15 cellular contexts compared by ENCODE assay signal in the genomic region with DNA sequence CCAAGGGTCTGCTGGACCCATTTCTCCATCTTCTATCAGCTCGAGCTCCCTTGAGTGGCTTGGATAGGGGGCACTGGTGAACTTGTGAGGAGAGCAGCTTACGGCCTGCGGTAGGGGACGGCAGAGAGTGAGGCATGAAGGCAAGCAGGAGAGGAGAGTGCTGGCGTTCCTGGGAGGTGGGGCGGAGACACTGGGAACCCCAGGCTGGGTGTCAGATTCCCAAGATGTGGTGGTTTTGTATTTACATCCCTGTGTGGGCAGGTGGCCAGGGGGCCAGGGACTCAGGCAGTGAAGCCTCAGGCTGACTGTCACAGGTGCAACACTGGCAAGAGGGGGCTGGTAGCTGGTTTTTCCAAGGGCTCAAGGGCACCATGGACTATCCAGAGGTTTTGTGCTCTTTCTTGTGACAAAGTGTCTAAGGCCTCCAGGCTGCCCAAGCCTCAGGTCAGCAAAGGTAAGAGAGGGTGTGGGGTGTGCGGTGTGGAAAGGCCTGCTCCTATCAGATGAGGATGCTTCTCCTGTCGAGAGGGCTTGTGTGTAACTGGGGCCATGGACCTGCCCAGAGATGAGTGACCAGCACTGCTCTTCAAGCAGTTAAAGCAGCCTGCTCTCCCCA. TPM values are rescaled to one million over a fixed set of nuclear protein-coding genes. Genes with fewer than 3 reads are reported as not detected.
DNase-seq lines count a peak whose midpoint lies in the region; ATAC-seq and TF ChIP-seq lines count a peak whose summit lies in the region.
"Had no signal": no experiment of that assay in that cellular context is flagged by ENCODE, and none has a peak within 500 bp of the region (broad histone marks: within the 10 kb centered on the region; RNA-seq: fewer than 3 reads in every experiment).

No MANE protein-coding gene starts in this region.

- H3K9me3 ChIP-seq in SK-N-SH, result no peaks in the 10 kb centered on the region

- H3K27me3 Mint-ChIP-seq in WTC11 (ENCODE audit: low read depth) (peaks cover 5% of the 10 kb centered on the region; the same call in 1 of the 2 replicates), nephron progenitor cell (ENCODE audit: low read depth, poor library complexity) (no peaks in the 10 kb centered on the region)
- H3K27me3 Mint-ChIP-seq: IgD-negative memory B cell had no signal

- H3K9me3 Mint-ChIP-seq in WTC11 (peaks cover 22% of the 10 kb centered on the region), nephron progenitor cell (peaks cover 20% of the 10 kb centered on the region)
- H3K9me3 Mint-ChIP-seq: CD8-positive, alpha-beta T cell had no signal

- CTCF ChIA-PET in WTC11 (lab: Charles Lee) (interaction anchor here (0.6 to 3.3 kb wide), 7 partner anchors 10 to 515 kb away, joined by 3 to 21 read pairs (median 3); no protein-coding TSS in a partner anchor), SK-N-SH (lab: Yijun Ruan, JAX) (interaction anchor here (1.3 kb wide), 1 partner anchor 11 kb away, joined by 3 read pairs; no protein-coding TSS in a partner anchor)

- H3K36me3 Mint-ChIP-seq in WTC11, result peaks cover 13% of the 10 kb centered on the region
- peaks cover 5% of the 10 kb centered on the region for H3K36me3 Mint-ChIP-seq in nephron progenitor cell (ENCODE audit: low read depth)
- H3K36me3 Mint-ChIP-seq: CD8-positive, alpha-beta T cell had no signal

- no peaks in the 10 kb centered on the region for H4K20me1 ChIP-seq in SK-N-SH (ENCODE audit: insufficient read depth)

- DNase-seq in NCI-H2029 treated with DMSO at 0.1 percent for 48 hours (lab: John Stamatoyannopoulos, UW) (peak; percentile 50), WTC11 (ENCODE audit: low spot score) (peak; percentile 38), nephron progenitor cell (no peak), NCI-H2171 (lab: John Stamatoyannopoulos, UW) (no peak), RKO (ENCODE audit: low spot score) (no peak), SK-N-SH (no peak)
- DNase-seq: CD8-positive, alpha-beta T cell; NCI-H187 treated with DMSO at 0.1 percent for 48 hours; NCI-H226; NCI-H69; Right ventricle myocardium superior; T-helper 2 cell had no signal

- no peaks in the 10 kb centered on the region for H3F3A ChIP-seq in SK-N-SH (replicated peaks; ENCODE audit: insufficient read depth)

- H3K27me3 ChIP-seq in SK-N-SH (ENCODE audit: insufficient read depth), result no peaks in the 10 kb centered on the region

- H3K79me2 ChIP-seq in SK-N-SH (ENCODE audit: insufficient read depth), result no peaks in the 10 kb centered on the region

- TF ChIP-seq CTCF in C4-2B (conservative IDR thresholded peaks at IDR 0.05), result no peak
- TF ChIP-seq CTCF in WTC11 (IDR thresholded peaks at IDR 0.05), result no peak
- TF ChIP-seq CTCF in nephron progenitor cell (IDR thresholded peaks at IDR 0.05), result no peak
- TF ChIP-seq CTCF in SK-N-SH (IDR thresholded peaks at IDR 0.05), result no peak

- H3K4me2 ChIP-seq in SK-N-SH, result no peak overlapping the region

- H3K4me1 Mint-ChIP-seq in WTC11 (peaks cover 53% of the 10 kb centered on the region), nephron progenitor cell (peaks cover 50% of the 10 kb centered on the region)
- H3K4me1 Mint-ChIP-seq: IgD-negative memory B cell had no signal

- peak; percentile 81 for ATAC-seq in WTC11
- ATAC-seq in GM21529 (IDR thresholded peaks at IDR 0.05; ENCODE audit: unreplicated experiment), result no peak
- ATAC-seq: CD8-positive, alpha-beta T cell had no signal

- no peak overlapping the region for H3K4me3 ChIP-seq in SK-N-SH (ENCODE audit: low read depth in 2 of 2, low read length in 1 of 2)

- POLR2A ChIA-PET in WTC11 (lab: Charles Lee) (interaction anchor here (1.0 kb wide), 1 partner anchor 14 kb away, joined by 3 read pairs; no protein-coding TSS in a partner anchor), SK-N-SH (lab: Yijun Ruan, JAX) (no interaction called here)

- H3K4me3 Mint-ChIP-seq in WTC11 (no peak overlapping the region), nephron progenitor cell (no peak overlapping the region)
- H3K4me3 Mint-ChIP-seq: CD8-positive, alpha-beta T cell; IgD-negative memory B cell had no signal

- H3K27ac ChIP-seq in C4-2B, result peak overlapping the region; percentile 49
- H3K27ac ChIP-seq in SK-N-SH (ENCODE audit: low read depth in 2 of 2, low read length in 1 of 2), result no peak overlapping the region

- TF ChIP-seq RAD21 in SK-N-SH (IDR thresholded peaks at IDR 0.05; ENCODE audit: low read length), result no peak

- H3K27ac Mint-ChIP-seq in WTC11 (peak overlapping the region; percentile 30), nephron progenitor cell (peak overlapping the region; percentile 82)
- H3K27ac Mint-ChIP-seq: CD8-positive, alpha-beta T cell; IgD-negative memory B cell had no signal

- no peaks in the 10 kb centered on the region for H3K36me3 ChIP-seq in SK-N-SH (replicated peaks in 1 of 2; ENCODE audit: control insufficient read depth in 1 of 2, insufficient read depth in 2 of 2, low read length in 1 of 2)

- H3K4me1 ChIP-seq in SK-N-SH (ENCODE audit: control insufficient read depth in 1 of 2, insufficient read depth in 2 of 2, low read depth in 1 of 2, low read length in 1 of 2), result peaks cover 0 to 3% of the 10 kb centered on the region in 2 experiments; a peak in 2 of 4 replicates

- H3K9me2 ChIP-seq in SK-N-SH, result no peaks in the 10 kb centered on the region

- no peak overlapping the region for H2AFZ ChIP-seq in SK-N-SH (ENCODE audit: low read depth)

- WGBS in SK-N-SH (ENCODE audit: low lambda C conversion rate), result 96% methylated on average over 8 of the region's 8 CpGs

- no peak overlapping the region for H3K9ac ChIP-seq in SK-N-SH

- TF ChIP-seq EP300 in SK-N-SH (IDR thresholded peaks at IDR 0.05; ENCODE audit: borderline replicate concordance in 1 of 2, low read depth in 1 of 2, low read length in 1 of 2), result no peak

TF ChIP-seq in WTC11, 78 proteins besides CTCF, POLR2A, EP300 and RAD21:
- TF ChIP-seq, protein P1, sequence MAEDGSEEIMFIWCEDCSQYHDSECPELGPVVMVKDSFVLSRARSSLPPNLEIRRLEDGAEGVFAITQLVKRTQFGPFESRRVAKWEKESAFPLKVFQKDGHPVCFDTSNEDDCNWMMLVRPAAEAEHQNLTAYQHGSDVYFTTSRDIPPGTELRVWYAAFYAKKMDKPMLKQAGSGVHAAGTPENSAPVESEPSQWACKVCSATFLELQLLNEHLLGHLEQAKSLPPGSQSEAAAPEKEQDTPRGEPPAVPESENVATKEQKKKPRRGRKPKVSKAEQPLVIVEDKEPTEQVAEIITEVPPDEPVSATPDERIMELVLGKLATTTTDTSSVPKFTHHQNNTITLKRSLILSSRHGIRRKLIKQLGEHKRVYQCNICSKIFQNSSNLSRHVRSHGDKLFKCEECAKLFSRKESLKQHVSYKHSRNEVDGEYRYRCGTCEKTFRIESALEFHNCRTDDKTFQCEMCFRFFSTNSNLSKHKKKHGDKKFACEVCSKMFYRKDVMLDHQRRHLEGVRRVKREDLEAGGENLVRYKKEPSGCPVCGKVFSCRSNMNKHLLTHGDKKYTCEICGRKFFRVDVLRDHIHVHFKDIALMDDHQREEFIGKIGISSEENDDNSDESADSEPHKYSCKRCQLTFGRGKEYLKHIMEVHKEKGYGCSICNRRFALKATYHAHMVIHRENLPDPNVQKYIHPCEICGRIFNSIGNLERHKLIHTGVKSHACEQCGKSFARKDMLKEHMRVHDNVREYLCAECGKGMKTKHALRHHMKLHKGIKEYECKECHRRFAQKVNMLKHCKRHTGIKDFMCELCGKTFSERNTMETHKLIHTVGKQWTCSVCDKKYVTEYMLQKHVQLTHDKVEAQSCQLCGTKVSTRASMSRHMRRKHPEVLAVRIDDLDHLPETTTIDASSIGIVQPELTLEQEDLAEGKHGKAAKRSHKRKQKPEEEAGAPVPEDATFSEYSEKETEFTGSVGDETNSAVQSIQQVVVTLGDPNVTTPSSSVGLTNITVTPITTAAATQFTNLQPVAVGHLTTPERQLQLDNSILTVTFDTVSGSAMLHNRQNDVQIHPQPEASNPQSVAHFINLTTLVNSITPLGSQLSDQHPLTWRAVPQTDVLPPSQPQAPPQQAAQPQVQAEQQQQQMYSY (CRISPR knock-in tag; IDR thresholded peaks at IDR 0.05), result no peak
- TF ChIP-seq ETV6 (CRISPR knock-in tag; IDR thresholded peaks at IDR 0.05), result peak; percentile 39; the same call in 1 of the 2 replicates

TF ChIP-seq in SK-N-SH, 30 proteins besides CTCF, POLR2A, EP300 and RAD21 (continues in another document):
- TF ChIP-seq USF2 (IDR thresholded peaks at IDR 0.05; ENCODE audit: borderline replicate concordance, low read depth, low read length), result no peak
- no peak for TF ChIP-seq MEF2A (IDR thresholded peaks at IDR 0.05; ENCODE audit: borderline replicate concordance, low read depth)
- TF ChIP-seq TCF12 (IDR thresholded peaks at IDR 0.05), result no peak
- no peak for TF ChIP-seq GATA2 (CRISPR knock-in tag; IDR thresholded peaks at IDR 0.05)
- TF ChIP-seq GABPA (IDR thresholded peaks at IDR 0.05; ENCODE audit: low read depth), result no peak
- no peak for TF ChIP-seq RXRA (IDR thresholded peaks at IDR 0.05; ENCODE audit: borderline replicate concordance, low read depth)
- no peak for TF ChIP-seq TAF1 (IDR thresholded peaks at IDR 0.05; ENCODE audit: borderline replicate concordance, low read depth, low read length)
- TF ChIP-seq, protein P2, sequence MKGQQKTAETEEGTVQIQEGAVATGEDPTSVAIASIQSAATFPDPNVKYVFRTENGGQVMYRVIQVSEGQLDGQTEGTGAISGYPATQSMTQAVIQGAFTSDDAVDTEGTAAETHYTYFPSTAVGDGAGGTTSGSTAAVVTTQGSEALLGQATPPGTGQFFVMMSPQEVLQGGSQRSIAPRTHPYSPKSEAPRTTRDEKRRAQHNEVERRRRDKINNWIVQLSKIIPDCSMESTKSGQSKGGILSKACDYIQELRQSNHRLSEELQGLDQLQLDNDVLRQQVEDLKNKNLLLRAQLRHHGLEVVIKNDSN (IDR thresholded peaks at IDR 0.05; ENCODE audit: borderline replicate concordance, low read depth), result no peak
- TF ChIP-seq POLR2AphosphoS5 (IDR thresholded peaks at IDR 0.05; ENCODE audit: low read depth, low read length), result no peak
- TF ChIP-seq TEAD4 (IDR thresholded peaks at IDR 0.05; ENCODE audit: borderline replicate concordance, insufficient read depth), result no peak

RNA-seq across cellular contexts. Expression of gene ROR1, which starts 45.1 kb away (rescaled TPM):
- 54.6 to 56.3 TPM (median 55.2 TPM) in 3 replicates for total RNA-seq in WTC11 (2021)
- polyA plus RNA-seq in SK-N-SH (2012; rRNA removed), result 4.0 and 5.5 TPM in 2 replicates
- polyA plus RNA-seq in SK-N-SH (2012; cell fraction: cytosol; rRNA removed), result 6.1 and 6.7 TPM in 2 replicates
- 3.8 and 5.0 TPM in 2 replicates for polyA plus RNA-seq in SK-N-SH (2012; cell fraction: nucleus; rRNA removed)
- total RNA-seq: CD8-positive, alpha-beta T cell had no signal

Comparison
In these comparisons a context has a peak if more than half of its experiments do, and no peak if none do; other contexts are left out.
1. DNase-seq: peak in NCI-H2029 treated with DMSO at 0.1 percent for 48 hours (single experiment) and WTC11 (single experiment); none in nephron progenitor cell (single experiment), NCI-H2171 (single experiment), RKO (single experiment) and SK-N-SH (single experiment).